Comparison of ENCODE assay signal across 3 cellular contexts in the genomic region with DNA sequence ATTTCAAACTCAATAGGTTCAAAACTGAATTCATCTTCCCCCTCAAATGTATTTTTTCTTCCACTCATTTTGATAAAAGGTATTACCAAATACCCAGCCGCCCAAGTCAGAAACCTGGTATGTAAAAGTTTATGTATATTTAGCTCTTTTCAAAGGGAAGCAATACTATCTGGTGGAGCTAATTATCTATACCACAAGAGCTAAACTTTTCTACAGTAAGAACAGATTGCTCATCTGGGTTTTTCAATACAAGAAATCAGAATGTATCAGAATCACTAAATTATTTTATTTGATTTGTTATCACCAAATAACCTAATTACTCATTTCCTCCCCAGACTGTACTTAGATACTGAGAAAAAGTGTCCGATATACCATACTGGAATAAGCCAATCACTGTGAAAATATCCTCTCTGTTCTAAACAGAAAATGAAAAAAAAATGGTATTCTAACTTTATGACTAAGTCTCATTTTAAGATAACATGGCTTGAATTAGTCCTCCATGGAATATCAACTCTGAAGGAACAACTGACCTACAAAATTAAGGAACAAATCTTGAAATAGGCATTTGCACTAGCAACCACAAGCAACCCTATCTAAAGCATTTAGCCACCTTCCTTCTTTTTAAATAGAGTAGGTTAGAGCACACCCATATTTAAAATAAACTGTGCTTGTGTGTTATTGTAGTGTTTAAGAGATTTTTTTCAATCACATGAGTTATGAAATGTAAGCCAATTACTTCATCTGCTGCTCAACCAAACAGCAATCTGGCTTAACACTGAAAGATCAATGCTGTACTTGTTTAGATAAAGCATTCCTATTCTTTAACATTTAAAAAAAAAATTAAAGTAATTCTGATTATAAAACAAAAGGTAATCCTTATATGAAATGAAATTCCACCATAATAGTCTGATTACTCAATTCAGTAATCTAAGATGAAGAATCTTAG.
TF ChIP-seq lines count a peak whose summit lies in the region.

No MANE protein-coding gene starts in this region.

TF ChIP-seq in A549, 52 proteins besides CTCF, POLR2A, EP300 and RAD21:
- TF ChIP-seq MYC (IDR thresholded peaks at IDR 0.05; ENCODE audit: borderline replicate concordance, low read length) = no peak
- TF ChIP-seq, protein P1, sequence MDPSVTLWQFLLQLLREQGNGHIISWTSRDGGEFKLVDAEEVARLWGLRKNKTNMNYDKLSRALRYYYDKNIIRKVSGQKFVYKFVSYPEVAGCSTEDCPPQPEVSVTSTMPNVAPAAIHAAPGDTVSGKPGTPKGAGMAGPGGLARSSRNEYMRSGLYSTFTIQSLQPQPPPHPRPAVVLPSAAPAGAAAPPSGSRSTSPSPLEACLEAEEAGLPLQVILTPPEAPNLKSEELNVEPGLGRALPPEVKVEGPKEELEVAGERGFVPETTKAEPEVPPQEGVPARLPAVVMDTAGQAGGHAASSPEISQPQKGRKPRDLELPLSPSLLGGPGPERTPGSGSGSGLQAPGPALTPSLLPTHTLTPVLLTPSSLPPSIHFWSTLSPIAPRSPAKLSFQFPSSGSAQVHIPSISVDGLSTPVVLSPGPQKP (IDR thresholded peaks at IDR 0.05; ENCODE audit: low read depth, low read length) = no peak
TF ChIP-seq in A549: peak in this region for 0.

TF ChIP-seq in HCT116, 20 proteins besides CTCF, POLR2A, EP300 and RAD21:
- TF ChIP-seq ELF1 (IDR thresholded peaks at IDR 0.05; ENCODE audit: borderline replicate concordance, low read depth) (no peak), SRF (IDR thresholded peaks at IDR 0.05; ENCODE audit: low read depth) (no peak), ZNF274 (IDR thresholded peaks at IDR 0.05; ENCODE audit: low read depth, low read length) (no peak), SIN3A (IDR thresholded peaks at IDR 0.05; ENCODE audit: low read depth) (no peak), EGR1 (IDR thresholded peaks at IDR 0.05; ENCODE audit: low read depth) (no peak), ZFX (IDR thresholded peaks at IDR 0.05) (no peak), EZH2phosphoT487 (IDR thresholded peaks at IDR 0.05; ENCODE audit: borderline replicate concordance) (no peak), TCF7L2 (IDR thresholded peaks at IDR 0.05; ENCODE audit: borderline replicate concordance, extremely low read depth, insufficient read depth, insufficient read length) (no peak)
- TF ChIP-seq, protein P2, sequence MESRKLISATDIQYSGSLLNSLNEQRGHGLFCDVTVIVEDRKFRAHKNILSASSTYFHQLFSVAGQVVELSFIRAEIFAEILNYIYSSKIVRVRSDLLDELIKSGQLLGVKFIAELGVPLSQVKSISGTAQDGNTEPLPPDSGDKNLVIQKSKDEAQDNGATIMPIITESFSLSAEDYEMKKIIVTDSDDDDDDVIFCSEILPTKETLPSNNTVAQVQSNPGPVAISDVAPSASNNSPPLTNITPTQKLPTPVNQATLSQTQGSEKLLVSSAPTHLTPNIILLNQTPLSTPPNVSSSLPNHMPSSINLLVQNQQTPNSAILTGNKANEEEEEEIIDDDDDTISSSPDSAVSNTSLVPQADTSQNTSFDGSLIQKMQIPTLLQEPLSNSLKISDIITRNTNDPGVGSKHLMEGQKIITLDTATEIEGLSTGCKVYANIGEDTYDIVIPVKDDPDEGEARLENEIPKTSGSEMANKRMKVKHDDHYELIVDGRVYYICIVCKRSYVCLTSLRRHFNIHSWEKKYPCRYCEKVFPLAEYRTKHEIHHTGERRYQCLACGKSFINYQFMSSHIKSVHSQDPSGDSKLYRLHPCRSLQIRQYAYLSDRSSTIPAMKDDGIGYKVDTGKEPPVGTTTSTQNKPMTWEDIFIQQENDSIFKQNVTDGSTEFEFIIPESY (IDR thresholded peaks at IDR 0.05; ENCODE audit: extremely low read depth, insufficient replicate concordance, low read length) = no peak
- TF ChIP-seq, protein P3, sequence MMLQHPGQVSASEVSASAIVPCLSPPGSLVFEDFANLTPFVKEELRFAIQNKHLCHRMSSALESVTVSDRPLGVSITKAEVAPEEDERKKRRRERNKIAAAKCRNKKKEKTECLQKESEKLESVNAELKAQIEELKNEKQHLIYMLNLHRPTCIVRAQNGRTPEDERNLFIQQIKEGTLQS (IDR thresholded peaks at IDR 0.05) = no peak
- TF ChIP-seq, protein P4, sequence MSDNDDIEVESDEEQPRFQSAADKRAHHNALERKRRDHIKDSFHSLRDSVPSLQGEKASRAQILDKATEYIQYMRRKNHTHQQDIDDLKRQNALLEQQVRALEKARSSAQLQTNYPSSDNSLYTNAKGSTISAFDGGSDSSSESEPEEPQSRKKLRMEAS (IDR thresholded peaks at IDR 0.05) = no peak
- TF ChIP-seq, protein P5, sequence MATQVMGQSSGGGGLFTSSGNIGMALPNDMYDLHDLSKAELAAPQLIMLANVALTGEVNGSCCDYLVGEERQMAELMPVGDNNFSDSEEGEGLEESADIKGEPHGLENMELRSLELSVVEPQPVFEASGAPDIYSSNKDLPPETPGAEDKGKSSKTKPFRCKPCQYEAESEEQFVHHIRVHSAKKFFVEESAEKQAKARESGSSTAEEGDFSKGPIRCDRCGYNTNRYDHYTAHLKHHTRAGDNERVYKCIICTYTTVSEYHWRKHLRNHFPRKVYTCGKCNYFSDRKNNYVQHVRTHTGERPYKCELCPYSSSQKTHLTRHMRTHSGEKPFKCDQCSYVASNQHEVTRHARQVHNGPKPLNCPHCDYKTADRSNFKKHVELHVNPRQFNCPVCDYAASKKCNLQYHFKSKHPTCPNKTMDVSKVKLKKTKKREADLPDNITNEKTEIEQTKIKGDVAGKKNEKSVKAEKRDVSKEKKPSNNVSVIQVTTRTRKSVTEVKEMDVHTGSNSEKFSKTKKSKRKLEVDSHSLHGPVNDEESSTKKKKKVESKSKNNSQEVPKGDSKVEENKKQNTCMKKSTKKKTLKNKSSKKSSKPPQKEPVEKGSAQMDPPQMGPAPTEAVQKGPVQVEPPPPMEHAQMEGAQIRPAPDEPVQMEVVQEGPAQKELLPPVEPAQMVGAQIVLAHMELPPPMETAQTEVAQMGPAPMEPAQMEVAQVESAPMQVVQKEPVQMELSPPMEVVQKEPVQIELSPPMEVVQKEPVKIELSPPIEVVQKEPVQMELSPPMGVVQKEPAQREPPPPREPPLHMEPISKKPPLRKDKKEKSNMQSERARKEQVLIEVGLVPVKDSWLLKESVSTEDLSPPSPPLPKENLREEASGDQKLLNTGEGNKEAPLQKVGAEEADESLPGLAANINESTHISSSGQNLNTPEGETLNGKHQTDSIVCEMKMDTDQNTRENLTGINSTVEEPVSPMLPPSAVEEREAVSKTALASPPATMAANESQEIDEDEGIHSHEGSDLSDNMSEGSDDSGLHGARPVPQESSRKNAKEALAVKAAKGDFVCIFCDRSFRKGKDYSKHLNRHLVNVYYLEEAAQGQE (IDR thresholded peaks at IDR 0.05; ENCODE audit: low read depth) = no peak

TF ChIP-seq in GM12878, 131 proteins besides CTCF, POLR2A, EP300 and RAD21:
- TF ChIP-seq BACH1 (IDR thresholded peaks at IDR 0.05; ENCODE audit: borderline replicate concordance) (no peak), ZBED1 (IDR thresholded peaks at IDR 0.05; ENCODE audit: borderline replicate concordance) (no peak), SPI1 (IDR thresholded peaks at IDR 0.05; ENCODE audit: borderline replicate concordance, insufficient read depth, low read depth, low read length) (no peak), BMI1 (IDR thresholded peaks at IDR 0.05; ENCODE audit: borderline replicate concordance) (no peak), SMAD5 (IDR thresholded peaks at IDR 0.05; ENCODE audit: low read depth) (no peak), CREB1 (IDR thresholded peaks at IDR 0.05; ENCODE audit: low read depth) (no peak), RB1 (IDR thresholded peaks at IDR 0.05; ENCODE audit: borderline replicate concordance) (no peak), JUNB (IDR thresholded peaks at IDR 0.05) (no peak), ZNF217 (IDR thresholded peaks at IDR 0.05) (no peak), FOXK2 (IDR thresholded peaks at IDR 0.05) (no peak), TCF3 (IDR thresholded peaks at IDR 0.05; ENCODE audit: borderline replicate concordance, insufficient read depth, low read depth, low read length) (no peak), CHD2 (IDR thresholded peaks at IDR 0.05; ENCODE audit: borderline replicate concordance, low read depth, low read length) (no peak), SREBF1 (IDR thresholded peaks at IDR 0.05; ENCODE audit: low read length) (no peak), BCL11A (IDR thresholded peaks at IDR 0.05; ENCODE audit: low read depth, low read length) (no peak)
- TF ChIP-seq, protein P6, sequence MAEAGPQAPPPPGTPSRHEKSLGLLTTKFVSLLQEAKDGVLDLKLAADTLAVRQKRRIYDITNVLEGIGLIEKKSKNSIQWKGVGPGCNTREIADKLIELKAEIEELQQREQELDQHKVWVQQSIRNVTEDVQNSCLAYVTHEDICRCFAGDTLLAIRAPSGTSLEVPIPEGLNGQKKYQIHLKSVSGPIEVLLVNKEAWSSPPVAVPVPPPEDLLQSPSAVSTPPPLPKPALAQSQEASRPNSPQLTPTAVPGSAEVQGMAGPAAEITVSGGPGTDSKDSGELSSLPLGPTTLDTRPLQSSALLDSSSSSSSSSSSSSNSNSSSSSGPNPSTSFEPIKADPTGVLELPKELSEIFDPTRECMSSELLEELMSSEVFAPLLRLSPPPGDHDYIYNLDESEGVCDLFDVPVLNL (IDR thresholded peaks at IDR 0.05; ENCODE audit: low read depth, low read length) = no peak
- TF ChIP-seq, protein P7, sequence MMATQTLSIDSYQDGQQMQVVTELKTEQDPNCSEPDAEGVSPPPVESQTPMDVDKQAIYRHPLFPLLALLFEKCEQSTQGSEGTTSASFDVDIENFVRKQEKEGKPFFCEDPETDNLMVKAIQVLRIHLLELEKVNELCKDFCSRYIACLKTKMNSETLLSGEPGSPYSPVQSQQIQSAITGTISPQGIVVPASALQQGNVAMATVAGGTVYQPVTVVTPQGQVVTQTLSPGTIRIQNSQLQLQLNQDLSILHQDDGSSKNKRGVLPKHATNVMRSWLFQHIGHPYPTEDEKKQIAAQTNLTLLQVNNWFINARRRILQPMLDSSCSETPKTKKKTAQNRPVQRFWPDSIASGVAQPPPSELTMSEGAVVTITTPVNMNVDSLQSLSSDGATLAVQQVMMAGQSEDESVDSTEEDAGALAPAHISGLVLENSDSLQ (IDR thresholded peaks at IDR 0.05) = no peak
